8 cellular contexts compared by ENCODE assay signal in genomic region chr5:125408582-125409069, GRCh38.
A peak's percentile ranks its signal among the peaks of the same experiment; 100 is the strongest.
DNase-seq lines count a peak whose midpoint lies in the region; ATAC-seq and TF ChIP-seq lines count a peak whose summit lies in the region.

No MANE protein-coding gene starts in this region.

- ATAC-seq in GM19452 (IDR thresholded peaks at IDR 0.05; ENCODE audit: unreplicated experiment) (peak; percentile 56), HG03469 (IDR thresholded peaks at IDR 0.05; ENCODE audit: unreplicated experiment) (peak; percentile 33), mucosa of descending colon (peak; percentile 71)

- H3K4me3 ChIP-seq in mucosa of descending colon, result no peak overlapping the region

- peaks cover 44% of the 10 kb centered on the region for H3K4me1 ChIP-seq in mucosa of descending colon (ENCODE audit: low read depth)

- intact Hi-C loops in mucosa of descending colon (cut with DNase I, micrococcal nuclease), result no loop called here

- DNase-seq in DMS153 (lab: John Stamatoyannopoulos, UW), result peak; percentile 59
- DNase-seq in amniotic epithelial cell (ENCODE audit: low read depth), result peak; percentile 92
- DNase-seq in mucosa of descending colon, result peak in 1 of 3 donors; percentile 17
- no peak for DNase-seq in stimulated activated CD4-positive, alpha-beta T cell treated with anti-CD3 and anti-CD28 coated beads, Interleukin-4, amount 100 ng/mL, for 24 hours
- DNase-seq in HuH-7 (ENCODE audit: low spot score), result no peak
- DNase-seq in OCI-M2 (lab: John Stamatoyannopoulos, UW; ENCODE audit: unreplicated experiment), result no peak

- H3K9me3 ChIP-seq in mucosa of descending colon, result no peaks in the 10 kb centered on the region

- H3K36me3 ChIP-seq in mucosa of descending colon (ENCODE audit: low read depth), result no peaks in the 10 kb centered on the region

- no peak for TF ChIP-seq CTCF in mucosa of descending colon (IDR thresholded peaks at IDR 0.05)

Comparison
In these comparisons a context has a peak if more than half of its experiments do, and no peak if none do; other contexts are left out.
1. DNase-seq: peak in DMS153 (single experiment) and amniotic epithelial cell (single experiment); none in stimulated activated CD4-positive, alpha-beta T cell treated with anti-CD3 and anti-CD28 coated beads, Interleukin-4, amount 100 ng/mL, for 24 hours (single experiment), HuH-7 (single experiment) and OCI-M2 (single experiment).
2. Peak in every context shown above with its lines, with median percentiles within 50 percentile points of each other: ATAC-seq.